In the genomic region with DNA sequence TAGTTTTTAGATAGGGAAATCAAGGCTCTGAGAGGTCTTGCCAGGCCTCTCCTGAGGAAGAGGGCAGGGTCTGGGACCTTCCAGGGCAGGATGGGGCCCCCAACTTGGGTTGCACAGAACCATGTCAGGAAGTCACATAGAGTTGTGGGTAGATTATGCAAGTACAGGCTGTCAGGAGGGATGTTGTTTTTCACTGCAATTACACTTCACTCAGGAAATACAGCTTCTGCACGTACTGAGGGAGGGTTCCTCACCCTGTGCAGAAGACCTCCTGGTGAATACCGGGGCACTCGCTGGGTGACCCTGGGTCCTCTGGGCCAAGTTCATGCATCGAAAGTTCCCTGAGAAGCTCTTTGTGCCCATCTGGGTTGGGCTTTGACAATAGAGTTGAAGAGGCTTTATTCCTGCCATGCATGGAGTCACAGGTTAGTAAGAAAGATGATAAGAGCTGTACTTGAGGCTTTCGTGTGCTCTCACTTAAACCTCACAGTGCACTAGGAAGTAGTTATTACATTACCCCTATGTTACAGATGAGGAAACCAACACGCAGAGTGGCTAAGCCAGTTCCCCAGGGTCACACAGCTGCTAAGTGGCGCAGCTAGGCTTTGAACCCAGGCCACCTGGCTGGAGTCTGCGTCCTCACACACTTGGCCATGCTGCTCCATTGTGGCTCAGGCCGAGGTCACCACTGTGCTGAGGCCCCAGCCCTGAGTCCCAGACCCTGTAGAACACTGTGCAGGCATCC, we compare ENCODE assay signal across 10 cellular contexts. TPM values are rescaled to one million over a fixed set of nuclear protein-coding genes. Genes with fewer than 3 reads are reported as not detected.
DNase-seq lines count a peak whose midpoint lies in the region; ATAC-seq and TF ChIP-seq lines count a peak whose summit lies in the region.
"Had no signal": no experiment of that assay in that cellular context is flagged by ENCODE, and none has a peak within 500 bp of the region (broad histone marks: within the 10 kb centered on the region; RNA-seq: fewer than 3 reads in every experiment).

No MANE protein-coding gene starts in this region.

- peak overlapping the region; percentile 48 for H3K27ac Mint-ChIP-seq in activated naive CD4-positive, alpha-beta T cell treated with anti-CD3 and anti-CD28 coated beads, Interleukin-2, amount 50 U/mL, for 24 hours
- no peak overlapping the region for H3K27ac Mint-ChIP-seq in endodermal cell

- in situ Hi-C loops in KBM-7 (cut with MboI; ENCODE audit: low pct_unique_long_range_greater_than_20kb, low sequenced_read_pairs) = no loop called here

- H3K4me3 Mint-ChIP-seq in activated naive CD4-positive, alpha-beta T cell treated with anti-CD3 and anti-CD28 coated beads, Interleukin-2, amount 50 U/mL, for 24 hours = peak overlapping the region; percentile 55
- H3K4me3 Mint-ChIP-seq in endodermal cell = no peak overlapping the region

- peak overlapping the region; percentile 73 to 75 for H3K4ac ChIP-seq in mesenchymal stem cell (ENCODE audit: low read depth in 1 of 2, low read length in 2 of 2)

- no peak overlapping the region for H2BK120ac ChIP-seq in mesenchymal stem cell (ENCODE audit: low read depth, low read length)

- WGBS in mesenchymal stem cell = 79% methylated on average over 9 of the region's 9 CpGs
- WGBS in endodermal cell (ENCODE audit: insufficient coverage in 1 of 2, insufficient read length in 1 of 2), 2 experiments = 96 to 98% methylated on average over 9 of the region's 9 CpGs

- H3K14ac ChIP-seq in mesenchymal stem cell (ENCODE audit: low read length in 2 of 2) = peak overlapping the region in 1 of 2 experiments; percentile 92

- peaks cover 2% of the 10 kb centered on the region for H3K36me3 Mint-ChIP-seq in activated naive CD4-positive, alpha-beta T cell treated with anti-CD3 and anti-CD28 coated beads, Interleukin-2, amount 50 U/mL, for 24 hours
- no peaks in the 10 kb centered on the region for H3K36me3 Mint-ChIP-seq in endodermal cell (ENCODE audit: low read depth)

- peak overlapping the region; percentile 94 for H4K8ac ChIP-seq in mesenchymal stem cell (ENCODE audit: low read length)

- H3K27me3 Mint-ChIP-seq in activated naive CD4-positive, alpha-beta T cell treated with anti-CD3 and anti-CD28 coated beads, Interleukin-2, amount 50 U/mL, for 24 hours = no peaks in the 10 kb centered on the region
- peaks cover 11% of the 10 kb centered on the region for H3K27me3 Mint-ChIP-seq in endodermal cell (ENCODE audit: insufficient read depth)

- H3K9me3 Mint-ChIP-seq in activated naive CD4-positive, alpha-beta T cell treated with anti-CD3 and anti-CD28 coated beads, Interleukin-2, amount 50 U/mL, for 24 hours = no peaks in the 10 kb centered on the region
- no peaks in the 10 kb centered on the region for H3K9me3 Mint-ChIP-seq in endodermal cell

- no peak for ATAC-seq in HG03460 (IDR thresholded peaks at IDR 0.05; ENCODE audit: unreplicated experiment)
- ATAC-seq in HG03571 (IDR thresholded peaks at IDR 0.05; ENCODE audit: unreplicated experiment) = no peak

- peak overlapping the region; percentile 90 for H4K91ac ChIP-seq in mesenchymal stem cell (ENCODE audit: low read length)

- TF ChIP-seq CTCF in endodermal cell (conservative IDR thresholded peaks at IDR 0.05) = no peak

- no peak overlapping the region for H3K27ac ChIP-seq in mesenchymal stem cell (ENCODE audit: low read length, poor library complexity, severe bottlenecking)
- no peak overlapping the region for H3K27ac ChIP-seq in endodermal cell (ENCODE audit: low read depth, low read length)

- H3K36me3 ChIP-seq in mesenchymal stem cell (ENCODE audit: control insufficient read depth in 1 of 2, insufficient read depth in 2 of 2, low read depth in 1 of 2, low read length in 2 of 2) (no peaks in the 10 kb centered on the region), endodermal cell (ENCODE audit: control insufficient read depth, insufficient read depth, low read length) (no peaks in the 10 kb centered on the region)

- no peak overlapping the region for H2AK5ac ChIP-seq in mesenchymal stem cell (ENCODE audit: low read length, severe bottlenecking)

- DNase-seq in CD1c-positive myeloid dendritic cell (ENCODE audit: extremely low spot score) (peak; percentile 52), KBM-7 (peak; percentile 73), mesenchymal stem cell (no peak), kidney glomerular epithelial cell (lab: John Stamatoyannopoulos, UW) (no peak), endodermal cell (no peak)
- DNase-seq: MM.1S had no signal

- peak overlapping the region; percentile 39 for H2BK15ac ChIP-seq in mesenchymal stem cell (ENCODE audit: low read depth, poor library complexity, severe bottlenecking)

- no peak overlapping the region for H3K4me2 ChIP-seq in mesenchymal stem cell (ENCODE audit: low read length, poor library complexity, severe bottlenecking)

- peak overlapping the region; percentile 29 for H2AFZ ChIP-seq in mesenchymal stem cell (ENCODE audit: low read depth, low read length)

- peaks cover 86% of the 10 kb centered on the region for H3K4me1 Mint-ChIP-seq in activated naive CD4-positive, alpha-beta T cell treated with anti-CD3 and anti-CD28 coated beads, Interleukin-2, amount 50 U/mL, for 24 hours
- peaks cover 10% of the 10 kb centered on the region for H3K4me1 Mint-ChIP-seq in endodermal cell

- no peak overlapping the region for H2BK5ac ChIP-seq in mesenchymal stem cell (ENCODE audit: low read depth, low read length, poor library complexity, severe bottlenecking)

- H3K9me3 ChIP-seq in mesenchymal stem cell (ENCODE audit: control insufficient read depth, low read length) = peaks cover 8% of the 10 kb centered on the region
- H3K9me3 ChIP-seq in endodermal cell (ENCODE audit: control insufficient read depth, low read length) = no peaks in the 10 kb centered on the region

- H3K27me3 ChIP-seq in mesenchymal stem cell (ENCODE audit: control insufficient read depth in 1 of 2, insufficient read depth in 1 of 2, low read length in 2 of 2) = no peaks in the 10 kb centered on the region
- no peaks in the 10 kb centered on the region for H3K27me3 ChIP-seq in endodermal cell (ENCODE audit: control insufficient read depth, insufficient read depth, low read length, poor library complexity, severe bottlenecking)

- H3K18ac ChIP-seq in mesenchymal stem cell (ENCODE audit: low read depth in 1 of 2, low read length in 2 of 2) = peak overlapping the region; percentile 74 to 94

- H3K9ac ChIP-seq in mesenchymal stem cell (ENCODE audit: low read length) (no peak overlapping the region), endodermal cell (ENCODE audit: extremely low read depth, low read length, poor library complexity, severe bottlenecking) (no peak overlapping the region)

- H3K79me1 ChIP-seq in mesenchymal stem cell (replicated peaks; ENCODE audit: low read length, poor library complexity, severe bottlenecking) = no peaks in the 10 kb centered on the region

- H3K4me3 ChIP-seq in mesenchymal stem cell (ENCODE audit: insufficient read depth in 1 of 2, low read depth in 1 of 2, low read length in 2 of 2) (no peak overlapping the region), endodermal cell (ENCODE audit: low read length) (no peak overlapping the region)

- H3K23ac ChIP-seq in mesenchymal stem cell (ENCODE audit: low read length in 2 of 2) = no peak overlapping the region

- peak overlapping the region; percentile 94 to 96 for H2BK12ac ChIP-seq in mesenchymal stem cell (ENCODE audit: low read length in 2 of 2)

- H3K4me1 ChIP-seq in mesenchymal stem cell (ENCODE audit: control insufficient read depth, insufficient read depth, low read depth, low read length) (peaks cover 13% of the 10 kb centered on the region), endodermal cell (ENCODE audit: control insufficient read depth, insufficient read depth, low read length) (no peaks in the 10 kb centered on the region)

RNA-seq across cellular contexts. Expression of a gene that starts 16.2 kb away (rescaled TPM):
- polyA plus RNA-seq in mesenchymal stem cell (2013, experiment 1 of 2) = 35.0 TPM
- polyA plus RNA-seq in mesenchymal stem cell (2013, experiment 2 of 2) = 35.2 TPM
- under 1 TPM; 0.24 to 0.40 TPM for total RNA-seq in endodermal cell
- 1.7 TPM for polyA plus RNA-seq in endodermal cell (2013, experiment 1 of 2)
- polyA plus RNA-seq in endodermal cell (2013, experiment 2 of 2) = 0.95 TPM
- total RNA-seq: RPMI7951 had no signal

Comparison
In these comparisons a context has a peak if more than half of its experiments do, and no peak if none do; other contexts are left out.
1. DNase-seq: peak in CD1c-positive myeloid dendritic cell (single experiment) and KBM-7 (single experiment); none in mesenchymal stem cell (single experiment), kidney glomerular epithelial cell (single experiment) and endodermal cell (single experiment).